In the genomic region with DNA sequence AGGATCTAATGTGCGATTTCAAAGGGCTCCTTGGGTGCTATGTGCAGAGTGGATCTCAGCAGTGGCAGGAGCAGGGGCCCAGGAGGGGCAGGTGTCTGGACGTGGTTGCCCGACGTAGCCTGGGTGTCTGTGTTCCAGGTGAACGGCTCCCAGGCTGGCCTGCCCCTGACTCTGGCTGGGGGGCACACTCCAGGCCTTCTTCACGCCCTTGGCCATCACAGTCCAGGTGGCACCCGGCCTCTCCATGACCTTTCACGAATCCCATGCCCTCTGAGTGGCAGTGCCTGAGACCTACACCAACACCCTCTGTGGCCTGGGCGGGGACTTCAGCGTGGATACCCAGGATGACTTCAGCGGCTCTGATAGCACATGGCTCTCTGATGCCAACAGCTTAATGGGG, we compare ENCODE assay signal across 22 cellular contexts. TPM values are rescaled to one million over a fixed set of nuclear protein-coding genes. Genes with fewer than 3 reads are reported as not detected.
DNase-seq lines count a peak whose midpoint lies in the region; ATAC-seq and TF ChIP-seq lines count a peak whose summit lies in the region.
"Had no signal": no experiment of that assay in that cellular context is flagged by ENCODE, and none has a peak within 500 bp of the region (broad histone marks: within the 10 kb centered on the region; RNA-seq: fewer than 3 reads in every experiment).

No MANE protein-coding gene starts in this region.

- no peaks in the 10 kb centered on the region for H3K79me2 ChIP-seq in H9 (ENCODE audit: insufficient read depth, low read length)

- H3K18ac ChIP-seq in neuronal stem cell (ENCODE audit: low read length) = peak overlapping the region; percentile 38
- no peak overlapping the region for H3K18ac ChIP-seq in H9 (ENCODE audit: insufficient read length, low read depth, low read length)

- intact Hi-C loops in dorsolateral prefrontal cortex (cut with DNase I) = loop anchor here in 1 of 2 donors (5.0 kb wide), 1 partner anchor 37 kb away; no protein-coding TSS in a partner anchor

- peak overlapping the region; percentile 65 for H3K23ac ChIP-seq in neuronal stem cell (ENCODE audit: low read depth, low read length, poor library complexity)
- H3K23ac ChIP-seq in H9 (ENCODE audit: insufficient read length, low read depth, low read length) = no peak overlapping the region

- peaks cover 0 to 6% of the 10 kb centered on the region in 2 experiments; a peak in 3 of 5 replicates for H3K9me3 Mint-ChIP-seq in H9
- H3K9me3 Mint-ChIP-seq: CD4-positive, alpha-beta memory T cell had no signal

- H2BK15ac ChIP-seq in neuronal stem cell (ENCODE audit: low read length) (no peak overlapping the region), H9 (ENCODE audit: low read depth, low read length) (no peak overlapping the region)

- H4K91ac ChIP-seq in neuronal stem cell (ENCODE audit: low read depth, low read length, poor library complexity) (no peak overlapping the region), H9 (ENCODE audit: insufficient read length, low read depth, low read length) (no peak overlapping the region)

- H2AK5ac ChIP-seq in neuronal stem cell (ENCODE audit: low read depth, low read length) (peak overlapping the region; percentile 53), H9 (ENCODE audit: insufficient read length, low read length) (no peak overlapping the region)

- CTCF ChIA-PET in RWPE1 (lab: Yijun Ruan, JAX) = interaction anchor here (0.6 kb wide), 1 partner anchor 37 kb away, joined by 5 read pairs; no protein-coding TSS in a partner anchor

- H3K4me3 ChIP-seq in dorsolateral prefrontal cortex (no peak overlapping the region), neuronal stem cell (ENCODE audit: low read length in 2 of 2) (no peak overlapping the region)
- H3K4me3 ChIP-seq: BLaER1, GM12878, HAP-1 had no signal

- peaks cover 7% of the 10 kb centered on the region for H4K20me1 ChIP-seq in H9 (ENCODE audit: control insufficient read depth, insufficient read depth, insufficient read length)
- H4K20me1 ChIP-seq: BLaER1 had no signal

- H3K4me3 Mint-ChIP-seq in H9 = no peak overlapping the region
- H3K4me3 Mint-ChIP-seq: CD14-positive monocyte; CD4-positive, alpha-beta memory T cell had no signal

- H2BK5ac ChIP-seq in neuronal stem cell (ENCODE audit: low read length) (no peak overlapping the region), H9 (ENCODE audit: insufficient read length, low read length) (no peak overlapping the region)

- H3K79me1 ChIP-seq in neuronal stem cell (ENCODE audit: low read depth, low read length) = peaks cover 4% of the 10 kb centered on the region
- H3K79me1 ChIP-seq in H9 (ENCODE audit: insufficient read depth, low read depth, low read length, poor library complexity, severe bottlenecking) = no peaks in the 10 kb centered on the region

- H3K27ac ChIP-seq in RWPE1 (peak overlapping the region; percentile 12; the same call in 1 of the 2 replicates), dorsolateral prefrontal cortex (peak overlapping the region in 52 of 59 donors; percentile 10 to 99 (median 72)), neuronal stem cell (replicated peaks; ENCODE audit: low read length) (no peak overlapping the region), H9 (ENCODE audit: insufficient read length, low read depth, low read length) (no peak overlapping the region)
- H3K27ac ChIP-seq: BLaER1 had no signal

- H3K4me1 Mint-ChIP-seq in H9 = peaks cover 4 to 7% of the 10 kb centered on the region in 2 experiments; a peak in 3 of 4 replicates
- H3K4me1 Mint-ChIP-seq: CD14-positive monocyte; CD4-positive, alpha-beta memory T cell had no signal

- H3K4me1 ChIP-seq in neuronal stem cell (ENCODE audit: control insufficient read depth in 2 of 2, insufficient read depth in 1 of 2, low read depth in 1 of 2, low read length in 2 of 2) = peaks cover 0 to 7% of the 10 kb centered on the region in 2 donors
- H3K4me1 ChIP-seq in H9 (ENCODE audit: insufficient read depth, low read length) = no peaks in the 10 kb centered on the region
- H3K4me1 ChIP-seq: HAP-1 had no signal

- H3T11ph ChIP-seq in H9 (ENCODE audit: low read length) = no peak overlapping the region

- H3K56ac ChIP-seq in H9 (ENCODE audit: insufficient read length, low read depth, low read length) = no peak overlapping the region

- H2AFZ ChIP-seq in neuronal stem cell (ENCODE audit: low read length) (no peak overlapping the region), H9 (ENCODE audit: low read length) (no peak overlapping the region)

- H3K4ac ChIP-seq in neuronal stem cell (ENCODE audit: low read length) = no peak overlapping the region
- H3K4ac ChIP-seq in H9 (ENCODE audit: low read depth, low read length) = no peak overlapping the region

- no peak overlapping the region for H3K9ac ChIP-seq in neuronal stem cell (ENCODE audit: low read depth, low read length, poor library complexity)
- no peak overlapping the region for H3K9ac ChIP-seq in H9 (ENCODE audit: extremely low read depth, insufficient read length, low read length)
- H3K9ac ChIP-seq: BLaER1 had no signal

- no peak for ATAC-seq in GM21367 (IDR thresholded peaks at IDR 0.05; ENCODE audit: unreplicated experiment)
- ATAC-seq: GM12878 had no signal

- no peaks in the 10 kb centered on the region for H3K36me3 ChIP-seq in neuronal stem cell (replicated peaks in 1 of 2; ENCODE audit: control insufficient read depth in 2 of 2, insufficient read depth in 2 of 2, low read length in 2 of 2)
- H3K36me3 ChIP-seq: BLaER1, HAP-1 had no signal

- H2BK12ac ChIP-seq in neuronal stem cell (ENCODE audit: low read length) (peak overlapping the region; percentile 22), H9 (ENCODE audit: insufficient read length, low read depth, low read length) (no peak overlapping the region)

- WGBS in neuronal stem cell (ENCODE audit: extremely low coverage in 2 of 2, insufficient read length in 2 of 2, insufficient replicate concordance in 1 of 2), 2 donors = no CpG with 5 or more reads among the region's 11 CpGs
- no CpG with 5 or more reads among the region's 11 CpGs for WGBS in H9 (ENCODE audit: extremely low coverage, insufficient read length, low lambda C conversion rate)

- H3K27ac Mint-ChIP-seq in H9 = no peak overlapping the region; a peak in 1 of 7 replicates
- H3K27ac Mint-ChIP-seq: CD4-positive, alpha-beta memory T cell had no signal

- H3K4me2 ChIP-seq in neuronal stem cell (ENCODE audit: insufficient read depth, low read length, poor library complexity, severe bottlenecking) (no peak overlapping the region), H9 (ENCODE audit: insufficient read depth, insufficient read length, low read length) (no peak overlapping the region)
- H3K4me2 ChIP-seq: BLaER1 had no signal

- DNase-seq in RWPE1 (ENCODE audit: low spot score) (no peak), dorsolateral prefrontal cortex (no peak), neuronal stem cell (ENCODE audit: low spot score) (no peak), SW 1271 (lab: John Stamatoyannopoulos, UW) (no peak), foreskin melanocyte (no peak), H9 (no peak)
- DNase-seq: 8988T; Calu3; CD4-positive, alpha-beta memory T cell; DMS 273 treated with DMSO at 0.1 percent for 48 hours; DMS53; DND-41; EL had no signal

- H3K14ac ChIP-seq in neuronal stem cell (ENCODE audit: low read length) = no peak overlapping the region
- no peak overlapping the region for H3K14ac ChIP-seq in H9 (ENCODE audit: insufficient read depth, low read length)

- TF ChIP-seq CTCF in RWPE1 (conservative IDR thresholded peaks at IDR 0.05; ENCODE audit: low read depth) = no peak
- no peak for TF ChIP-seq CTCF in dorsolateral prefrontal cortex (IDR thresholded peaks at IDR 0.05 in 54 of 56, conservative IDR thresholded peaks at IDR 0.05 in 2 of 56; ENCODE audit: low read depth in 1 of 56, partially characterized antibody in 56 of 56)
- TF ChIP-seq CTCF in H9 (conservative IDR thresholded peaks at IDR 0.05) = no peak

- no peak overlapping the region for H2BK20ac ChIP-seq in H9 (ENCODE audit: low read depth, low read length, poor library complexity, severe bottlenecking)

- H2BK120ac ChIP-seq in neuronal stem cell (ENCODE audit: low read depth, low read length) (no peak overlapping the region), H9 (ENCODE audit: low read depth, low read length, poor library complexity, severe bottlenecking) (no peak overlapping the region)

- H4K8ac ChIP-seq in neuronal stem cell (ENCODE audit: low read depth, low read length) = no peak overlapping the region
- H4K8ac ChIP-seq in H9 (replicated peaks; ENCODE audit: insufficient read length, low read depth, low read length) = no peak overlapping the region

- H3K9me3 ChIP-seq in neuronal stem cell (replicated peaks in 1 of 2; ENCODE audit: control insufficient read depth in 2 of 2, insufficient read depth in 1 of 2, low read depth in 1 of 2, low read length in 2 of 2) (no peaks in the 10 kb centered on the region), H9 (ENCODE audit: control insufficient read depth, low read depth, low read length) (no peaks in the 10 kb centered on the region)
- H3K9me3 ChIP-seq: HAP-1 had no signal

- H3K27me3 Mint-ChIP-seq in H9 (ENCODE audit: low read depth) = no peaks in the 10 kb centered on the region; the same call in 1 of the 2 replicates

- H3K36me3 Mint-ChIP-seq in H9 (ENCODE audit: insufficient read depth in 1 of 3, low read depth in 3 of 3) = peaks cover 0 to 2% (median 0%) of the 10 kb centered on the region in 3 experiments; a peak in 2 of 7 replicates
- H3K36me3 Mint-ChIP-seq: CD14-positive monocyte; CD4-positive, alpha-beta memory T cell had no signal

- no peak overlapping the region for H4K5ac ChIP-seq in H9 (ENCODE audit: insufficient read length, low read depth, low read length)

- no peaks in the 10 kb centered on the region for H3K23me2 ChIP-seq in H9 (ENCODE audit: insufficient read length, low read depth, low read length, poor library complexity, severe bottlenecking)

- H3K27me3 ChIP-seq in dorsolateral prefrontal cortex = no peaks in the 10 kb centered on the region
- no peaks in the 10 kb centered on the region for H3K27me3 ChIP-seq in neuronal stem cell (ENCODE audit: control insufficient read depth in 3 of 3, insufficient read depth in 3 of 3, low read depth in 1 of 3, low read length in 3 of 3)
- H3K27me3 ChIP-seq in H9 (ENCODE audit: insufficient read depth, low read length) = no peaks in the 10 kb centered on the region
- H3K27me3 ChIP-seq: BLaER1 had no signal

- POLR2A ChIA-PET in RWPE1 (lab: Yijun Ruan, JAX; ENCODE audit: low non-redundant PET) = no interaction called here

RNA-seq across cellular contexts. Expression of gene FXYD3, which starts 11.3 kb away (rescaled TPM):
- total RNA-seq in dorsolateral prefrontal cortex (10 to 100 TPM in 2 of 120 experiments, 1 to 10 TPM in 110, under 1 TPM in 5, not detected in 3; 0.55 to 17.3 (median 3.3) TPM), H9 (2021) (1.5 TPM in 2 replicates)
- polyA plus RNA-seq in neuronal stem cell (2013, experiment 1 of 2) = 0.07 TPM
- 0.12 TPM for polyA plus RNA-seq in neuronal stem cell (2013, experiment 2 of 2)
- total RNA-seq: A673; CD4-positive, alpha-beta memory T cell; G401; H1 had no signal
- polyA plus RNA-seq: AG04450; CD14-positive monocyte; CD4-positive, alpha-beta memory T cell had no signal

RNA-seq across cellular contexts. Expression of gene LGI4, which starts 30.5 kb away (rescaled TPM):
- 100 to 1,000 TPM in 9 of 120 experiments, 10 to 100 TPM in 111; 44.4 to 136 (median 72.9) TPM for total RNA-seq in dorsolateral prefrontal cortex
- polyA plus RNA-seq in neuronal stem cell (2013, experiment 1 of 2) = 2.0 TPM
- 1.8 TPM for polyA plus RNA-seq in neuronal stem cell (2013, experiment 2 of 2)
- total RNA-seq in H9 (2021) = 2.6 and 3.2 TPM in 2 replicates
- total RNA-seq: A673, GM12878 had no signal
- polyA plus RNA-seq: CD14-positive monocyte; CD4-positive, alpha-beta memory T cell had no signal

RNA-seq across cellular contexts. Expression of gene FXYD1, which starts 34.3 kb away (rescaled TPM):
- 100 to 1,000 TPM in 117 of 120 experiments, 10 to 100 TPM in 3; 86.4 to 482 (median 185) TPM for total RNA-seq in dorsolateral prefrontal cortex
- polyA plus RNA-seq in neuronal stem cell (2013, experiment 1 of 2) = 0.85 TPM
- 1.2 TPM for polyA plus RNA-seq in neuronal stem cell (2013, experiment 2 of 2)
- total RNA-seq in H9 (2021) = 6.8 and 7.7 TPM in 2 replicates
- total RNA-seq: A673, G401 had no signal

RNA-seq across cellular contexts. Expression of gene FXYD7, which starts 38.7 kb away (rescaled TPM):
- total RNA-seq in dorsolateral prefrontal cortex (100 to 1,000 TPM in 116 of 120 experiments, 10 to 100 TPM in 4; 72.7 to 214 (median 155) TPM), H9 (2021) (8.2 and 9.0 TPM in 2 replicates)
- polyA plus RNA-seq in neuronal stem cell (2013, experiment 1 of 2) = 2.3 TPM
- polyA plus RNA-seq in neuronal stem cell (2013, experiment 2 of 2) = 2.6 TPM
- total RNA-seq: G401 had no signal
- polyA plus RNA-seq: AG04450, CD14-positive monocyte had no signal

RNA-seq across cellular contexts. Expression of gene FXYD5, which starts 50.2 kb away (rescaled TPM):
- total RNA-seq in dorsolateral prefrontal cortex (10 to 100 TPM in 101 of 120 experiments, 1 to 10 TPM in 19; 5.8 to 36.4 (median 14.0) TPM), H9 (2021) (83.7 and 100 TPM in 2 replicates)
- polyA plus RNA-seq in neuronal stem cell (2013, experiment 1 of 2) = 47.1 TPM
- 45.6 TPM for polyA plus RNA-seq in neuronal stem cell (2013, experiment 2 of 2)
- total RNA-seq: G401 had no signal

Comparison
In these comparisons a context has a peak if more than half of its experiments do, and no peak if none do; other contexts are left out.
1. H3K27ac ChIP-seq: peak in RWPE1 (single experiment) and dorsolateral prefrontal cortex (52 of 59); none in neuronal stem cell (single experiment) and H9 (single experiment).
2. RNA of gene LGI4, which starts 30.5 kb away (total RNA-seq): 44.4 to 136 TPM in dorsolateral prefrontal cortex; 2.6 to 3.2 TPM in H9; every median in the first group is over 10 times any median in the second.
3. RNA of gene FXYD1, which starts 34.3 kb away (total RNA-seq): 86.4 to 482 TPM in dorsolateral prefrontal cortex; 6.8 to 7.7 TPM in H9; every median in the first group is over 10 times any median in the second.